In the genomic region with DNA sequence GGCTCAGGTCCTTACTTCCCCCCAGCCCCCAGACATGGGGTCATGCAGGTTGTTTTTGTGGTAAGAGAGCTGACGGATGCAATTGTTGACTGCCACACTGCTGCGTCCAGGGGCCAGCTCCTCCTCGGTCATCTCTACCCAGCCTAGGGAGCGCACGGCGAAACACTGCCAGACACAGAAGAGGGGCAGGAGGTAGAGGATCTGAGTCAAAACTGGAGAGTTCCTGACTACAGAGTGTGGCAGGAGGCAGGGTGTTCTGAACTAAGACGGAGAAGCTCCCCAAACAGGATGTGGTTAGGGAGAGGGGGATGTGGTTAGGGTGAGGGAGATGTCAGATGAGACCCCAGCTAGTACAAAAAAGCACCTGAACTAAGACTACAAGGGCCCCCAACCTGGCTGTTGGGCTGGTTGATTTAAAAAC, we compare ENCODE assay signal across 9 cellular contexts. TPM values are rescaled to one million over a fixed set of nuclear protein-coding genes. Genes with fewer than 3 reads are reported as not detected.
DNase-seq lines count a peak whose midpoint lies in the region; ATAC-seq and TF ChIP-seq lines count a peak whose summit lies in the region.
"Had no signal": no experiment of that assay in that cellular context is flagged by ENCODE, and none has a peak within 500 bp of the region (broad histone marks: within the 10 kb centered on the region; RNA-seq: fewer than 3 reads in every experiment).

No MANE protein-coding gene starts in this region.

- WGBS in spleen, 5 donors: 29 to 38% (median 33%) methylated on average over 7 of the region's 7 CpGs

- intact Hi-C loops in spleen (cut with DNase I; ENCODE audit: low total_unique reads): no loop called here

- TF ChIP-seq CTCF in spleen (IDR thresholded peaks at IDR 0.05 in 8 of 11, conservative IDR thresholded peaks at IDR 0.05 in 3 of 11): no peak
- TF ChIP-seq CTCF in coronary artery (IDR thresholded peaks at IDR 0.05): no peak

- H3K27ac ChIP-seq in spleen (peak overlapping the region; percentile 31 to 87 (median 72)), coronary artery (no peak overlapping the region)
- H3K27ac ChIP-seq: cardiac muscle cell had no signal

- H3K27me3 ChIP-seq in spleen (replicated peaks in 1 of 7): no peaks in the 10 kb centered on the region
- H3K27me3 ChIP-seq: cardiac muscle cell had no signal

- peak overlapping the region in 4 of 8 donors; percentile 15 to 59 (median 24) for H3K4me3 ChIP-seq in spleen
- no peak overlapping the region for H3K4me3 ChIP-seq in coronary artery
- H3K4me3 ChIP-seq: cardiac muscle cell had no signal

- no peak for TF ChIP-seq POLR2A in spleen (IDR thresholded peaks at IDR 0.05)

- peak; percentile 79 for DNase-seq in CMK (ENCODE audit: low read depth)
- DNase-seq in KG1 (lab: John Stamatoyannopoulos, UW): peak; percentile 76
- DNase-seq in activated T-cell treated with anti-CD3 and anti-CD28 coated beads for 24 hours (ENCODE audit: low read depth): peak; percentile 57
- no peak for DNase-seq in spleen
- no peak for DNase-seq in coronary artery (ENCODE audit: low spot score)
- DNase-seq in RPMI8226: no peak
- no peak for DNase-seq in NCI-H2227 treated with DMSO at 0.1 percent for 48 hours (lab: John Stamatoyannopoulos, UW)

- ATAC-seq in GM21526 (IDR thresholded peaks at IDR 0.05; ENCODE audit: low FRiP score, unreplicated experiment): peak; percentile 90

- peaks cover 0 to 38% (median 4%) of the 10 kb centered on the region in 6 donors for H3K36me3 ChIP-seq in spleen

- peaks cover 15 to 64% (median 41%) of the 10 kb centered on the region in 6 donors for H3K4me1 ChIP-seq in spleen

- no peaks in the 10 kb centered on the region for H3K9me3 ChIP-seq in spleen

RNA-seq across cellular contexts. Expression of gene SMPD1, which starts 12.3 kb away (rescaled TPM):
- total RNA-seq in spleen: 10 to 100 TPM; 21.9 to 33.8 (median 27.7) TPM
- polyA plus RNA-seq in spleen: 10 to 100 TPM; 23.8 to 28.9 (median 24.2) TPM

RNA-seq across cellular contexts. Expression of gene APBB1, which starts 16.3 kb away (rescaled TPM):
- total RNA-seq in spleen: 10 to 100 TPM; 23.5 to 42.4 (median 27.3) TPM
- 10 to 100 TPM; 18.6 to 25.9 (median 22.2) TPM for polyA plus RNA-seq in spleen

RNA-seq across cellular contexts. Expression of gene HPX, which starts 38.2 kb away (rescaled TPM):
- 1 to 10 TPM in 6 of 7 donors, not detected in 1; 1.0 to 3.8 (median 2.8) TPM for total RNA-seq in spleen
- polyA plus RNA-seq in spleen: 1 to 10 TPM in 1 of 3 donors, under 1 TPM in 2; 0.65 to 1.4 (median 0.83) TPM

Comparison
In these comparisons a context has a peak if more than half of its experiments do, and no peak if none do; other contexts are left out.
1. DNase-seq: peak in CMK (single experiment), KG1 (single experiment) and activated T-cell treated with anti-CD3 and anti-CD28 coated beads for 24 hours (single experiment); none in spleen (single experiment), coronary artery (single experiment), RPMI8226 (single experiment) and NCI-H2227 treated with DMSO at 0.1 percent for 48 hours (single experiment).
2. H3K27ac ChIP-seq: peak in spleen (8 of 8); none in coronary artery (0 of 2).